ENCODE assay signal across 1 cellular context in genomic region chrX:16883487-16883804, GRCh38.
TF ChIP-seq lines count a peak whose summit lies in the region.

No MANE protein-coding gene starts in this region.

TF ChIP-seq in WTC11, 78 proteins besides CTCF, POLR2A, EP300 and RAD21 (continued from another document):
- TF ChIP-seq IRF1 (CRISPR knock-in tag; IDR thresholded peaks at IDR 0.05) (no peak), MLX (CRISPR knock-in tag; IDR thresholded peaks at IDR 0.05) (no peak), SOX15 (CRISPR knock-in tag; IDR thresholded peaks at IDR 0.05) (no peak), PREB (CRISPR knock-in tag; IDR thresholded peaks at IDR 0.05; ENCODE audit: borderline replicate concordance) (no peak), ZNF219 (CRISPR knock-in tag; IDR thresholded peaks at IDR 0.05; ENCODE audit: borderline replicate concordance) (no peak), TP53 (CRISPR knock-in tag; IDR thresholded peaks at IDR 0.05) (no peak), GTF2I (CRISPR knock-in tag; conservative IDR thresholded peaks at IDR 0.05) (no peak), ZSCAN18 (CRISPR knock-in tag; IDR thresholded peaks at IDR 0.05) (no peak), CREB1 (CRISPR knock-in tag; IDR thresholded peaks at IDR 0.05) (no peak), ZNF425 (CRISPR knock-in tag; conservative IDR thresholded peaks at IDR 0.05) (no peak)
